10 cellular contexts compared by ENCODE assay signal in the genomic region with DNA sequence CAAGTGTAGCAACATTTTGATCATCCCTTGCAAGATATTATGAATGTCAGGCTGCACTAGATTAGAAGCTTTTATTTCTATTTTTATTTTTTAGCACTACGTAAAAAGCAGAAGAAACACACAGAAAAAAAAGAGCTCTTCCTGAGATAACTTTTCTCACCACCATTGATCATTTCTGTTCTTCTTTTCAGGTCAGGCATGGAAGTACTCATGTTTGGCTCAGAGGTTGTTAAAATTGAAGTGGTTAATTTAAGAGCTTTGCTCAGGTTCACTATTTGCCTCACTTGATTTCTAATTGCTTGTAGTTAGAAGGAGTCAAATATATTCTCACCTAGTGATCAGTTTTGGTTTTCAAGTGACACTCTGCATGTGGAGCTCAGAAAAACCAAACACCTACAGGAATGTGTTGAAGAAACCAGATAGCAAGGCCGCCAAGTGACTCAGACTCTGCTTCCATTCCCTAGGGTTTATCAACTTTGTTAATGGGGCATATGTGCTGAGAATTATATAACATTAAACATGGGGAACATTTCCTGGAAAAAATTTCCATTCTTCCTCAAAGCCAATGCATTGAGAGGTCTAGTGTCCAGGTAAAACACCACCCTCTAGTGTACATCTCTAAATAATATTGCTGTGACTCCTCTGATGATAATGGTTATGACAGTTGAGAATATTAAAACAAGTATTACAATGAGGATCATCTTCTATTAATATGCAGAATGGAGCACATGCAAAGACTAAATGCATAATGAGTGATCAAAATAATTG.
DNase-seq lines count a peak whose midpoint lies in the region; ATAC-seq and TF ChIP-seq lines count a peak whose summit lies in the region.
"Had no signal": no experiment of that assay in that cellular context is flagged by ENCODE, and none has a peak within 500 bp of the region (broad histone marks: within the 10 kb centered on the region; RNA-seq: fewer than 3 reads in every experiment).

No MANE protein-coding gene starts in this region.

- no peaks in the 10 kb centered on the region for H3K36me3 Mint-ChIP-seq in activated CD4-positive, alpha-beta T cell treated with anti-CD3 and anti-CD28 coated beads, Interleukin-2, amount 10 ng/mL, durations not matched to agents 7 days and 5 days (ENCODE audit: low read depth)
- H3K36me3 Mint-ChIP-seq: WTC11 had no signal

- peak; percentile 46 for DNase-seq in OCI-M1 (lab: John Stamatoyannopoulos, UW)
- peak; percentile 9 for DNase-seq in glomerular visceral epithelial cell (ENCODE audit: extremely low spot score)
- DNase-seq in cortex of kidney (lab: John Stamatoyannopoulos, UW): no peak
- no peak for DNase-seq in SIG-M5 treated with dmso at 0.1 percent for 504 hours (lab: John Stamatoyannopoulos, UW; ENCODE audit: unreplicated experiment)
- DNase-seq in activated CD4-positive, alpha-beta T cell treated with anti-CD3 and anti-CD28 coated beads, Interleukin-2, amount 10 ng/mL, durations not matched to agents 7 days and 5 days: no peak
- DNase-seq: NCI-H1092 treated with DMSO at 0.1 percent for 48 hours had no signal

- H3K4me3 Mint-ChIP-seq in activated CD4-positive, alpha-beta T cell treated with anti-CD3 and anti-CD28 coated beads, Interleukin-2, amount 10 ng/mL, durations not matched to agents 7 days and 5 days: no peak overlapping the region
- H3K4me3 Mint-ChIP-seq: WTC11 had no signal

- peak; percentile 50 for ATAC-seq in GM19324 (IDR thresholded peaks at IDR 0.05; ENCODE audit: low FRiP score, unreplicated experiment)
- no peak for ATAC-seq in HG02623 (IDR thresholded peaks at IDR 0.05; ENCODE audit: unreplicated experiment)
- ATAC-seq: WTC11 had no signal

- no peaks in the 10 kb centered on the region for H3K4me1 Mint-ChIP-seq in activated CD4-positive, alpha-beta T cell treated with anti-CD3 and anti-CD28 coated beads, Interleukin-2, amount 10 ng/mL, durations not matched to agents 7 days and 5 days

- CTCF ChIA-PET in activated CD4-positive, alpha-beta T cell treated with anti-CD3 and anti-CD28 coated beads, Interleukin-2, amount 10 ng/mL, durations not matched to agents 7 days and 5 days (lab: Charles Lee): no interaction called here

- peak; percentile 59 for TF ChIP-seq CTCF in C4-2B (conservative IDR thresholded peaks at IDR 0.05)

- no peak overlapping the region for H3K27ac Mint-ChIP-seq in activated CD4-positive, alpha-beta T cell treated with anti-CD3 and anti-CD28 coated beads, Interleukin-2, amount 10 ng/mL, durations not matched to agents 7 days and 5 days
- H3K27ac Mint-ChIP-seq: WTC11 had no signal

- POLR2A ChIA-PET in activated CD4-positive, alpha-beta T cell treated with anti-CD3 and anti-CD28 coated beads, Interleukin-2, amount 10 ng/mL, durations not matched to agents 7 days and 5 days (lab: Charles Lee): no interaction called here

- H3K27ac ChIP-seq in C4-2B: no peak overlapping the region

- H3K27me3 Mint-ChIP-seq in activated CD4-positive, alpha-beta T cell treated with anti-CD3 and anti-CD28 coated beads, Interleukin-2, amount 10 ng/mL, durations not matched to agents 7 days and 5 days: no peaks in the 10 kb centered on the region

- no peaks in the 10 kb centered on the region for H3K9me3 Mint-ChIP-seq in activated CD4-positive, alpha-beta T cell treated with anti-CD3 and anti-CD28 coated beads, Interleukin-2, amount 10 ng/mL, durations not matched to agents 7 days and 5 days
- H3K9me3 Mint-ChIP-seq: WTC11 had no signal

Comparison
In these comparisons a context has a peak if more than half of its experiments do, and no peak if none do; other contexts are left out.
1. DNase-seq: peak in OCI-M1 (single experiment) and glomerular visceral epithelial cell (single experiment); none in cortex of kidney (single experiment), SIG-M5 treated with dmso at 0.1 percent for 504 hours (single experiment) and activated CD4-positive, alpha-beta T cell treated with anti-CD3 and anti-CD28 coated beads, Interleukin-2, amount 10 ng/mL, durations not matched to agents 7 days and 5 days (single experiment).